ENCODE assay signal across 30 cellular contexts in genomic region chr2:222942556-222942955, GRCh38.
"Had no signal": no experiment of that assay in that cellular context is flagged by ENCODE, and none has a peak within 500 bp of the region (broad histone marks: within the 10 kb centered on the region; RNA-seq: fewer than 3 reads in every experiment).

No MANE protein-coding gene starts in this region.

- H3K9me3 Mint-ChIP-seq: activated CD4-positive, alpha-beta T cell treated with anti-CD3 and anti-CD28 coated beads, Interleukin-2, amount 10 ng/mL, durations not matched to agents 24 days and 14 days had no signal

- H3K9me3 ChIP-seq: colonic mucosa, testis had no signal

- H3K27me3 Mint-ChIP-seq: activated CD4-positive, alpha-beta memory T cell treated with anti-CD3 and anti-CD28 coated beads for 36 hours; activated CD4-positive, alpha-beta T cell treated with anti-CD3 and anti-CD28 coated beads, Interleukin-2, amount 10 ng/mL, durations not matched to agents 24 days and 14 days; activated naive CD8-positive, alpha-beta T cell treated with anti-CD3 and anti-CD28 coated beads, Interleukin-2, amount 50 U/mL, for 24 hours; activated T-helper 17 cell treated with anti-CD3 and anti-CD28 coated beads, Interleukin-2, amount 50 U/mL, for 72 hours; effector memory CD8-positive, alpha-beta T cell had no signal

- ATAC-seq: activated CD4-positive, CD25-positive, alpha-beta regulatory T cell treated with anti-CD3 and anti-CD28 coated beads, Interleukin-2, amount 50 U/mL, for 24 hours; activated naive CD8-positive, alpha-beta T cell treated with anti-CD3 and anti-CD28 coated beads, Interleukin-2, amount 50 U/mL, for 24 hours; activated T-cell treated with anti-CD3 and anti-CD28 coated beads, Interleukin-2, amount 50 U/mL, for 4 hours; activated T-helper 17 cell treated with anti-CD3 and anti-CD28 coated beads, Interleukin-2, amount 50 U/mL, for 72 hours; effector memory CD8-positive, alpha-beta T cell; gastrocnemius medialis; naive thymus-derived CD4-positive, alpha-beta T cell; psoas muscle had no signal

- H3K4me3 Mint-ChIP-seq: activated CD4-positive, alpha-beta memory T cell treated with anti-CD3 and anti-CD28 coated beads for 36 hours; activated CD4-positive, alpha-beta T cell treated with anti-CD3 and anti-CD28 coated beads, Interleukin-2, amount 10 ng/mL, durations not matched to agents 24 days and 14 days; activated naive CD8-positive, alpha-beta T cell treated with anti-CD3 and anti-CD28 coated beads, Interleukin-2, amount 50 U/mL, for 24 hours; activated T-cell treated with anti-CD3 and anti-CD28 coated beads, Interleukin-2, amount 50 U/mL, for 4 hours; activated T-helper 17 cell treated with anti-CD3 and anti-CD28 coated beads, Interleukin-2, amount 50 U/mL, for 72 hours; effector memory CD8-positive, alpha-beta T cell; naive thymus-derived CD4-positive, alpha-beta T cell; T-helper 1 cell treated with Interleukin-12 subunit alpha and Interleukin-12 subunit beta and Interleukin-4 antibody, amounts not matched to agents 30 μg/mL and 1 μg/mL, for 36 hours had no signal

- H3K27me3 ChIP-seq: breast epithelium, colonic mucosa, gastrocnemius medialis, hepatocyte, sigmoid colon, testis, transverse colon had no signal

- H3K4me3 ChIP-seq: breast epithelium, colonic mucosa, gastrocnemius medialis, hepatocyte, psoas muscle, sigmoid colon, testis, transverse colon had no signal

- H3K27ac Mint-ChIP-seq: activated CD4-positive, alpha-beta memory T cell treated with anti-CD3 and anti-CD28 coated beads for 36 hours; activated CD4-positive, alpha-beta T cell treated with anti-CD3 and anti-CD28 coated beads, Interleukin-2, amount 10 ng/mL, durations not matched to agents 24 days and 14 days; activated naive CD8-positive, alpha-beta T cell treated with anti-CD3 and anti-CD28 coated beads, Interleukin-2, amount 50 U/mL, for 24 hours; activated T-helper 17 cell treated with anti-CD3 and anti-CD28 coated beads, Interleukin-2, amount 50 U/mL, for 72 hours; effector memory CD8-positive, alpha-beta T cell; T-helper 1 cell treated with Interleukin-12 subunit alpha and Interleukin-12 subunit beta and Interleukin-4 antibody, amounts not matched to agents 30 μg/mL and 1 μg/mL, for 36 hours had no signal

- H2AFZ ChIP-seq: hepatocyte, parathyroid adenoma had no signal

- H3K4me1 ChIP-seq: breast epithelium, colonic mucosa, gastrocnemius medialis, transverse colon had no signal

- H3K27ac ChIP-seq: colonic mucosa, gastrocnemius medialis, hepatocyte, parathyroid adenoma, psoas muscle, testis, transverse colon, WERI-Rb-1 had no signal

- H3K36me3 ChIP-seq: colonic mucosa had no signal

- H3K4me2 ChIP-seq: hepatocyte had no signal

- DNase-seq: activated CD4-positive, alpha-beta memory T cell treated with anti-CD3 and anti-CD28 coated beads for 36 hours; activated CD4-positive, alpha-beta T cell treated with anti-CD3 and anti-CD28 coated beads, Interleukin-2, amount 10 ng/mL, durations not matched to agents 24 days and 14 days; activated gamma-delta T cell treated with Interleukin-2 at 50 U/mL for 16 hours; activated naive CD4-positive, alpha-beta T cell treated with anti-CD3 and anti-CD28 coated beads, Interleukin-2, amount 50 U/mL, for 16 hours; activated naive CD8-positive, alpha-beta T cell treated with anti-CD3 and anti-CD28 coated beads, Interleukin-2, amount 50 U/mL, for 24 hours; activated T-cell treated with anti-CD3 and anti-CD28 coated beads, Interleukin-2, amount 50 U/mL, for 4 hours; amygdala; central memory CD4-positive, alpha-beta T cell; colonic mucosa; effector memory CD8-positive, alpha-beta T cell; erythroblast; gastrocnemius medialis; glutamatergic neuron; midbrain; naive thymus-derived CD4-positive, alpha-beta T cell; psoas muscle; sigmoid colon; stimulated activated CD4-positive, alpha-beta T cell treated with anti-CD3 and anti-CD28 coated beads, Interleukin-15, amount 100 ng/mL, for 24 hours; stimulated activated CD4-positive, alpha-beta T cell treated with anti-CD3 and anti-CD28 coated beads, Interleukin-2, amount 100 ng/mL, for 24 hours; stimulated activated naive CD4-positive, alpha-beta T cell treated with Interleukin-2 at 50 U/mL for 16 hours; T-helper 9 cell; testis; transverse colon; WERI-Rb-1 had no signal

- H3K4me1 Mint-ChIP-seq: activated T-helper 17 cell treated with anti-CD3 and anti-CD28 coated beads, Interleukin-2, amount 50 U/mL, for 72 hours had no signal

- H3K9ac ChIP-seq: parathyroid adenoma had no signal
